ENCODE assay signal across 8 cellular contexts in genomic region chr3:15271785-15272381, GRCh38.
DNase-seq lines count a peak whose midpoint lies in the region; ATAC-seq lines count a peak whose summit lies in the region.

No MANE protein-coding gene starts in this region.

- DNase-seq in activated CD4-positive, alpha-beta T cell treated with anti-CD3 and anti-CD28 coated beads, Interleukin-2, amount 50 U/mL, for 4 hours, result peak; percentile 82 to 83
- DNase-seq in germinal center (ENCODE audit: low spot score) (peak; percentile 25), SHP77 (lab: John Stamatoyannopoulos, UW) (no peak), SW 1271 (lab: John Stamatoyannopoulos, UW) (no peak), Ammon's horn (ENCODE audit: low spot score) (no peak)
- DNase-seq in stimulated activated CD4-positive, alpha-beta T cell treated with anti-CD3 and anti-CD28 coated beads, TNF-alpha, amount 100 ng/mL, for 4 hours (ENCODE audit: low read depth in 3 of 3), result peak; percentile 50 to 81 (median 72)

- peak; percentile 65 for ATAC-seq in GM19328 (IDR thresholded peaks at IDR 0.05; ENCODE audit: unreplicated experiment)
- ATAC-seq in HG03460 (IDR thresholded peaks at IDR 0.05; ENCODE audit: unreplicated experiment), result peak; percentile 66

Comparison
In these comparisons a context has a peak if more than half of its experiments do, and no peak if none do; other contexts are left out.
1. DNase-seq: peak in activated CD4-positive, alpha-beta T cell treated with anti-CD3 and anti-CD28 coated beads, Interleukin-2, amount 50 U/mL, for 4 hours (2 of 2), germinal center (single experiment) and stimulated activated CD4-positive, alpha-beta T cell treated with anti-CD3 and anti-CD28 coated beads, TNF-alpha, amount 100 ng/mL, for 4 hours (3 of 3); none in SHP77 (0 of 2), SW 1271 (0 of 2) and Ammon's horn (single experiment).